ENCODE assay signal across 26 cellular contexts in the genomic region with DNA sequence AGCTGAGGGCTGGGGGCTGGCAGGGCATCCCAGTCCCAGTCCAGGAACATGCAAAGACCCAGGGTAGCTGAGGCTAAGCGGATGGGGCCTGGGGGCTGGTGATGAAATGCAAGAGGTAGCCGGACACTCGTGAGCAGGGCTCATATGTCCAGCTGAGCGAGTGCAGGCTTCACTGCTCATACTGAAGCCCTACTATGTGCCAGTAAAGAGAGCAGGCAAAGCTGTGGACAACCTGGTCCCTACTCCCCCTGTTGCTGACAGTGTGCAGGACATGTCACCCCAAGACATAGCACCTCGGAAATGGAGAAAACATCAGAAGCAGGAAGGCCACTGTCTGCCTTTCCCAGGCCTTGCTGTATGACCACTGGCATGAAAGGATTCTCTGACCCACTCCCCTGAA.
DNase-seq lines count a peak whose midpoint lies in the region; ATAC-seq, FAIRE-seq and TF ChIP-seq lines count a peak whose summit lies in the region.
"Had no signal": no experiment of that assay in that cellular context is flagged by ENCODE, and none has a peak within 500 bp of the region (broad histone marks: within the 10 kb centered on the region; RNA-seq: fewer than 3 reads in every experiment).

No MANE protein-coding gene starts in this region.

- POLR2A ChIA-PET in H1 (lab: Charles Lee; ENCODE audit: partially characterized antibody) (no interaction called here), T-cell (lab: Charles Lee) (interaction anchor here in 1 of 2 donors (0.5 kb wide), 1 partner anchor 15 kb away, joined by 6 read pairs; no protein-coding TSS in a partner anchor)

- no peak overlapping the region for H3K9ac ChIP-seq in H1 (replicated peaks in 1 of 4; ENCODE audit: extremely low read depth in 1 of 4, low read depth in 3 of 4, low read length in 3 of 4)
- no peak overlapping the region for H3K9ac ChIP-seq in trophoblast cell (ENCODE audit: low read length)
- H3K9ac ChIP-seq: BLaER1 treated with 17β-estradiol and CSF1 and Interleukin-3, amounts not matched to agents 10 nM and 100 nM had no signal

- peak overlapping the region; percentile 76 for H3K27ac ChIP-seq in WERI-Rb-1
- no peak overlapping the region for H3K27ac ChIP-seq in H1 (ENCODE audit: low read depth, low read length)
- H3K27ac ChIP-seq in trophoblast cell (ENCODE audit: low read depth, low read length): no peak overlapping the region
- H3K27ac ChIP-seq in psoas muscle: no peak overlapping the region
- H3K27ac ChIP-seq: BLaER1 treated with 17β-estradiol and CSF1 and Interleukin-3, amounts not matched to agents 10 nM and 100 nM; C4-2B had no signal

- no peaks in the 10 kb centered on the region for H3K36me3 ChIP-seq in WERI-Rb-1
- H3K36me3 ChIP-seq in H1 (ENCODE audit: control insufficient read depth in 2 of 4, insufficient read depth in 4 of 4, low read length in 3 of 4): no peaks in the 10 kb centered on the region
- no peaks in the 10 kb centered on the region for H3K36me3 ChIP-seq in trophoblast cell (ENCODE audit: control insufficient read depth in 1 of 2, insufficient read depth in 2 of 2, low read length in 2 of 2)
- H3K36me3 ChIP-seq in psoas muscle (ENCODE audit: insufficient read depth in 1 of 2, low read depth in 1 of 2): no peaks in the 10 kb centered on the region
- H3K36me3 ChIP-seq: BLaER1 treated with 17β-estradiol and CSF1 and Interleukin-3, amounts not matched to agents 10 nM and 100 nM had no signal

- H2AFZ ChIP-seq in H1 (ENCODE audit: low read length) (no peak overlapping the region), trophoblast cell (ENCODE audit: insufficient read depth, low read length, poor library complexity) (no peak overlapping the region)

- H3K79me1 ChIP-seq in H1 (ENCODE audit: low read depth, low read length) (no peaks in the 10 kb centered on the region), trophoblast cell (ENCODE audit: low read length) (peaks cover 30% of the 10 kb centered on the region)

- H3K18ac ChIP-seq in H1 (ENCODE audit: extremely low read depth, low read length) (0 out of 2 replicates have a peak overlapping the region, but pooled peaks have one; percentile 12), trophoblast cell (ENCODE audit: low read length) (no peak overlapping the region)

- ATAC-seq in psoas muscle (no peak), T-cell (replicated peaks in 1 of 4) (no peak)
- ATAC-seq: CD8-positive, alpha-beta T cell had no signal

- H3K23ac ChIP-seq in H1 (ENCODE audit: insufficient read length): no peak overlapping the region
- H3K23ac ChIP-seq in trophoblast cell (ENCODE audit: low read length): no peak overlapping the region

- H2BK5ac ChIP-seq in H1 (ENCODE audit: low read depth, low read length) (no peak overlapping the region), trophoblast cell (ENCODE audit: low read depth, low read length, poor library complexity) (no peak overlapping the region)

- H3K4ac ChIP-seq in H1 (replicated peaks; ENCODE audit: insufficient read length, low read depth, low read length) (no peak overlapping the region), trophoblast cell (ENCODE audit: low read depth, low read length) (no peak overlapping the region)

- H3K27me3 ChIP-seq in WERI-Rb-1 (ENCODE audit: insufficient read depth, low read depth, severe bottlenecking) (no peaks in the 10 kb centered on the region), H1 (replicated peaks in 1 of 4; ENCODE audit: control insufficient read depth in 3 of 4, extremely low read depth in 1 of 4, insufficient read depth in 3 of 4, low read length in 3 of 4) (no peaks in the 10 kb centered on the region; a peak in 2 of 7 replicates), trophoblast cell (ENCODE audit: insufficient read depth, low read length) (no peaks in the 10 kb centered on the region), psoas muscle (ENCODE audit: insufficient read depth in 3 of 3, low read length in 2 of 3) (no peaks in the 10 kb centered on the region)
- H3K27me3 ChIP-seq: BLaER1 treated with 17β-estradiol and CSF1 and Interleukin-3, amounts not matched to agents 10 nM and 100 nM had no signal

- H3K4me3 ChIP-seq in WERI-Rb-1 (ENCODE audit: low read depth, low read length) (no peak overlapping the region), H1 (ENCODE audit: extremely low read depth in 1 of 4, insufficient read depth in 2 of 4, low read depth in 3 of 4, low read length in 4 of 4) (no peak overlapping the region), trophoblast cell (ENCODE audit: low read depth, low read length) (no peak overlapping the region), psoas muscle (no peak overlapping the region)
- H3K4me3 ChIP-seq: BLaER1 treated with 17β-estradiol and CSF1 and Interleukin-3, amounts not matched to agents 10 nM and 100 nM had no signal

- no peak overlapping the region for H2AK5ac ChIP-seq in H1 (ENCODE audit: low read depth, low read length)
- H2AK5ac ChIP-seq in trophoblast cell (ENCODE audit: low read length): peak overlapping the region; percentile 47

- H2BK20ac ChIP-seq in H1 (ENCODE audit: low read length): 0 out of 2 replicates have a peak overlapping the region, but pooled peaks have one; percentile 25

- H3K14ac ChIP-seq in H1 (ENCODE audit: insufficient read length) (no peak overlapping the region), trophoblast cell (ENCODE audit: low read length) (no peak overlapping the region)

- no peaks in the 10 kb centered on the region for H3K79me2 ChIP-seq in H1 (ENCODE audit: control insufficient read depth in 1 of 2, insufficient read depth in 2 of 2, low read length in 2 of 2)
- H3K79me2 ChIP-seq in trophoblast cell (ENCODE audit: control insufficient read depth, insufficient read depth, low read length, poor library complexity): no peaks in the 10 kb centered on the region

- H3K4me2 ChIP-seq in H1 (ENCODE audit: insufficient read depth in 1 of 2, low read depth in 2 of 2, low read length in 2 of 2) (no peak overlapping the region), trophoblast cell (ENCODE audit: low read length) (no peak overlapping the region)
- H3K4me2 ChIP-seq: BLaER1 treated with 17β-estradiol and CSF1 and Interleukin-3, amounts not matched to agents 10 nM and 100 nM had no signal

- no peaks in the 10 kb centered on the region for H3K9me3 ChIP-seq in WERI-Rb-1 (ENCODE audit: severe bottlenecking)
- no peaks in the 10 kb centered on the region for H3K9me3 ChIP-seq in H1 (ENCODE audit: insufficient read depth in 2 of 2, low read depth in 1 of 2, low read length in 1 of 2)
- no peaks in the 10 kb centered on the region for H3K9me3 ChIP-seq in trophoblast cell (ENCODE audit: insufficient read depth, low read depth, low read length)
- no peaks in the 10 kb centered on the region for H3K9me3 ChIP-seq in psoas muscle

- no peak overlapping the region for H3K56ac ChIP-seq in H1 (replicated peaks; ENCODE audit: insufficient read length, low read depth, low read length)

- H3K9me3 Mint-ChIP-seq in nephron progenitor cell (no peaks in the 10 kb centered on the region), T-cell (no peaks in the 10 kb centered on the region)
- H3K9me3 Mint-ChIP-seq: CD4-positive, alpha-beta T cell; CD8-positive, alpha-beta T cell had no signal

- no peak overlapping the region for H4K5ac ChIP-seq in H1 (ENCODE audit: insufficient read length, low read depth, low read length)

- no peak for DNase-seq in WERI-Rb-1
- no peak for DNase-seq in H1 (ENCODE audit: low read depth in 1 of 2, low spot score in 2 of 2)
- DNase-seq in nephron progenitor cell: no peak
- no peak for DNase-seq in trophoblast cell
- DNase-seq in psoas muscle: no peak
- no peak for DNase-seq in SIG-M5 (lab: John Stamatoyannopoulos, UW)
- DNase-seq in T-cell: no peak
- DNase-seq in inferior parietal cortex (ENCODE audit: extremely low spot score): no peak
- DNase-seq: 8988T; ACHN; AML-193; CD4-positive, alpha-beta T cell; CD8-positive, alpha-beta T cell; DMS 273 treated with DMSO at 0.1 percent for 48 hours; DMS153; DMS53; DMS79; DND-41; EL; GF-D8 had no signal

- no peaks in the 10 kb centered on the region for H3K27me3 Mint-ChIP-seq in nephron progenitor cell (ENCODE audit: low read depth, poor library complexity)
- H3K27me3 Mint-ChIP-seq in T-cell: no peaks in the 10 kb centered on the region
- H3K27me3 Mint-ChIP-seq: B cell; CD4-positive, alpha-beta T cell had no signal

- CTCF ChIA-PET in H1 (lab: Charles Lee; ENCODE audit: partially characterized antibody) (interaction anchor here (0.9 to 6.1 kb wide), 4 partner anchors 9 to 22 kb away, joined by 3 to 36 read pairs (median 4); no protein-coding TSS in a partner anchor), T-cell (lab: Charles Lee) (no interaction called here)

- no peak overlapping the region for H4K12ac ChIP-seq in trophoblast cell (ENCODE audit: low read depth, low read length)

- TF ChIP-seq RAD21 in H1 (IDR thresholded peaks at IDR 0.05 in 1 of 2, conservative IDR thresholded peaks at IDR 0.05 in 1 of 2; ENCODE audit: low read depth in 2 of 2, low read length in 2 of 2): no peak

- peak overlapping the region; percentile 56; the same call in 1 of the 2 replicates for H2BK12ac ChIP-seq in H1 (ENCODE audit: low read depth, low read length)
- H2BK12ac ChIP-seq in trophoblast cell (ENCODE audit: low read length): peak overlapping the region; percentile 88

- H4K8ac ChIP-seq in H1 (ENCODE audit: extremely low read depth, insufficient read depth, low read length) (no peak overlapping the region), trophoblast cell (ENCODE audit: low read depth, low read length) (no peak overlapping the region)

- H3K4me1 ChIP-seq in H1 (replicated peaks in 1 of 4; ENCODE audit: control insufficient read depth in 3 of 4, insufficient read depth in 4 of 4, low read length in 3 of 4) (peaks cover 14 to 25% (median 18%) of the 10 kb centered on the region in 4 experiments), trophoblast cell (ENCODE audit: control insufficient read depth in 1 of 2, insufficient read depth in 2 of 2, low read length in 2 of 2) (peaks cover 29 to 33% of the 10 kb centered on the region in 2 experiments), psoas muscle (no peaks in the 10 kb centered on the region)

- peak overlapping the region; percentile 15 for H4K91ac ChIP-seq in H1 (replicated peaks; ENCODE audit: insufficient read length, low read length)
- peak overlapping the region; percentile 10 for H4K91ac ChIP-seq in trophoblast cell (ENCODE audit: low read depth, low read length)

- H2BK120ac ChIP-seq in H1 (replicated peaks; ENCODE audit: low read depth, low read length) (no peak overlapping the region), trophoblast cell (ENCODE audit: insufficient read depth, low read length, poor library complexity) (peak overlapping the region; percentile 1)

- no peak for TF ChIP-seq POLR2A in H1 (IDR thresholded peaks at IDR 0.05; ENCODE audit: control extremely low read depth in 1 of 2, low read depth in 2 of 2, low read length in 2 of 2)

- H3K4me1 Mint-ChIP-seq in nephron progenitor cell (peaks cover 51% of the 10 kb centered on the region), T-cell (peaks cover 0 to 1% (median 0%) of the 10 kb centered on the region in 3 donors)

- H3K27ac Mint-ChIP-seq in nephron progenitor cell (peak overlapping the region; percentile 66), T-cell (no peak overlapping the region)
- H3K27ac Mint-ChIP-seq: B cell; CD4-positive, alpha-beta T cell; CD8-positive, alpha-beta T cell had no signal

- intact Hi-C loops in psoas muscle (cut with DNase I): no loop called here

- no peak for FAIRE-seq in H1 (lab: Jason Lieb, UNC)
- FAIRE-seq: A204.1, GM12891, GM19239 had no signal

- no peaks in the 10 kb centered on the region for H4K20me1 ChIP-seq in H1 (replicated peaks in 1 of 2; ENCODE audit: control insufficient read depth in 1 of 2, insufficient read depth in 2 of 2, low read length in 2 of 2)
- H4K20me1 ChIP-seq: BLaER1 treated with 17β-estradiol and CSF1 and Interleukin-3, amounts not matched to agents 10 nM and 100 nM had no signal

- 92% methylated on average over 5 of the region's 5 CpGs; no CpG with 5 or more reads in 1 of the 2 experiments for WGBS in H1 (ENCODE audit: extremely low coverage in 1 of 2, insufficient coverage in 1 of 2, insufficient read length in 1 of 2, insufficient replicate concordance in 2 of 2, low coverage in 1 of 2, low lambda C conversion rate in 2 of 2, missing lambda C conversion rate in 1 of 2), 2 experiments
- WGBS in trophoblast cell (ENCODE audit: extremely low coverage, insufficient coverage, insufficient read length): no CpG with 5 or more reads among the region's 5 CpGs
- 92 to 95% (median 93%) methylated on average over 5 of the region's 5 CpGs for WGBS in psoas muscle, 3 donors

- H3K4me3 Mint-ChIP-seq in nephron progenitor cell: no peak overlapping the region
- H3K4me3 Mint-ChIP-seq in T-cell: no peak overlapping the region
- H3K4me3 Mint-ChIP-seq: B cell; CD4-positive, alpha-beta T cell; CD8-positive, alpha-beta T cell had no signal

- H2BK15ac ChIP-seq in H1 (ENCODE audit: low read length): no peak overlapping the region

- no peak for TF ChIP-seq EP300 in H1 (IDR thresholded peaks at IDR 0.05; ENCODE audit: borderline replicate concordance in 1 of 2, low read depth in 2 of 2, low read length in 2 of 2)

- peaks cover 4% of the 10 kb centered on the region; the same call in 1 of the 2 replicates for H3K23me2 ChIP-seq in H1 (ENCODE audit: low read depth, low read length)

- TF ChIP-seq CTCF in WERI-Rb-1 (IDR thresholded peaks at IDR 0.05; ENCODE audit: low read depth, low read length): 0 out of 2 replicates have a peak, but pooled peaks have one; percentile 4
- peak in 1 of 3 experiments; percentile 14; a peak in 1 of 4 replicates for TF ChIP-seq CTCF in H1 (IDR thresholded peaks at IDR 0.05; ENCODE audit: control extremely low read depth in 1 of 3, insufficient read depth in 1 of 3, low read depth in 1 of 3, low read length in 3 of 3)
- no peak for TF ChIP-seq CTCF in nephron progenitor cell (IDR thresholded peaks at IDR 0.05)
- no peak for TF ChIP-seq CTCF in psoas muscle (IDR thresholded peaks at IDR 0.05)

- H3K36me3 Mint-ChIP-seq in nephron progenitor cell (ENCODE audit: low read depth): peaks cover 9% of the 10 kb centered on the region
- H3K36me3 Mint-ChIP-seq in T-cell: peaks cover 28% of the 10 kb centered on the region
